23 cellular contexts compared by ENCODE assay signal in the genomic region with DNA sequence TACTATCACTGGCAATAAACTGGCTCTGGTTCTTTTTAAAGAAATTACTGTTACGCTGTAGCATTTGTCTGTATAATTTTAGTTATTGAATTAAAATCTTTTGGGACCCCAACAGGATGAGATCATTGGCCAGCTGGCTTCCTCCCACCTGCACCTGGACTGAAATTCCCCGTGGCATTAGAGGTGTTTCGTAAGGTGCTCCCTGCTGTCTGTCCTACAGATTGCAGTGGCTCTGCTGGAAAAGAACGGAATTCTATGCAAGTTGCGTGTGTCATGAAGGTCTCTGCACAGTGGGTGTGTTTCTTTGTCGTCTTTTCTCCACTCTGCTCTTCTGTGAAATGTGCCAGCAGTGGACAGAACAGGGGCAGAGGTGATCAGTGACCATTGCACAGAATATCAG.
"Had no signal": no experiment of that assay in that cellular context is flagged by ENCODE, and none has a peak within 500 bp of the region (broad histone marks: within the 10 kb centered on the region; RNA-seq: fewer than 3 reads in every experiment).

No MANE protein-coding gene starts in this region.

- H3K4me1 ChIP-seq: esophagus squamous epithelium had no signal

- H3K9me3 Mint-ChIP-seq: neural crest cell, type B pancreatic cell had no signal

- H3K4me3 ChIP-seq: esophagus squamous epithelium, gastroesophageal sphincter, mucosa of descending colon, ovary, right atrium auricular region, suprapubic skin, thyroid gland had no signal

- H3K36me3 Mint-ChIP-seq: naive thymus-derived CD8-positive, alpha-beta T cell; stimulated activated effector memory CD8-positive, alpha-beta T cell treated with anti-CD3 and anti-CD28 coated beads, Interleukin-12 subunit alpha, Interleukin-12 subunit beta, amount 100 ng/mL, for 72 hours had no signal

- H3K9me3 ChIP-seq: gastroesophageal sphincter, mucosa of descending colon, ovary, right atrium auricular region, suprapubic skin, thyroid gland had no signal

- H3K27me3 ChIP-seq: gastroesophageal sphincter, ovary, right atrium auricular region, suprapubic skin, thyroid gland had no signal

- H3K4me3 Mint-ChIP-seq: effector memory CD8-positive, alpha-beta T cell; naive thymus-derived CD8-positive, alpha-beta T cell; neural crest cell; stimulated activated effector memory CD8-positive, alpha-beta T cell treated with anti-CD3 and anti-CD28 coated beads, Interleukin-12 subunit alpha, Interleukin-12 subunit beta, amount 100 ng/mL, for 72 hours; type B pancreatic cell had no signal

- H3K27ac Mint-ChIP-seq: effector memory CD8-positive, alpha-beta T cell; stimulated activated effector memory CD8-positive, alpha-beta T cell treated with anti-CD3 and anti-CD28 coated beads, Interleukin-12 subunit alpha, Interleukin-12 subunit beta, amount 100 ng/mL, for 72 hours; type B pancreatic cell had no signal

- H3K27ac ChIP-seq: epithelial cell of prostate, esophagus squamous epithelium, gastroesophageal sphincter, ovary, right atrium auricular region, suprapubic skin, thyroid gland had no signal

- ATAC-seq: effector memory CD8-positive, alpha-beta T cell; gastroesophageal sphincter; left lobe of liver; mucosa of descending colon; naive thymus-derived CD8-positive, alpha-beta T cell; stimulated activated effector memory CD8-positive, alpha-beta T cell treated with anti-CD3 and anti-CD28 coated beads, Interleukin-12 subunit alpha, Interleukin-12 subunit beta, amount 100 ng/mL, for 72 hours; stimulated activated naive CD8-positive, alpha-beta T cell treated with anti-CD3 and anti-CD28 coated beads, Interleukin-15, Interleukin-2, amounts not matched to agents 100 U/mL and 50 U/mL, for 24 hours had no signal

- H3K36me3 ChIP-seq: esophagus squamous epithelium, gastroesophageal sphincter, ovary, right atrium auricular region, suprapubic skin, thyroid gland had no signal

- H3K27me3 Mint-ChIP-seq: effector memory CD8-positive, alpha-beta T cell; type B pancreatic cell had no signal

- DNase-seq: effector memory CD8-positive, alpha-beta T cell; esophagus squamous epithelium; foreskin fibroblast; islet precursor cell; mammary epithelial cell; mucosa of descending colon; naive thymus-derived CD8-positive, alpha-beta T cell; nucleus accumbens; ovary; small intestine; stimulated activated CD4-positive, alpha-beta T cell treated with anti-CD3 and anti-CD28 coated beads, Interleukin-12 subunit alpha, Interleukin-12 subunit beta, amount 100 ng/mL, for 4 hours; stimulated activated CD4-positive, alpha-beta T cell treated with anti-CD3 and anti-CD28 coated beads, Interleukin-2, amount 100 ng/mL, for 48 hours; stimulated activated CD8-positive, alpha-beta memory T cell treated with anti-CD3 and anti-CD28 coated beads, Interleukin-4, amount 100 ng/mL, for 48 hours; stimulated activated naive CD8-positive, alpha-beta T cell treated with anti-CD3 and anti-CD28 coated beads, Interleukin-15, Interleukin-2, amounts not matched to agents 100 U/mL and 50 U/mL, for 24 hours; thyroid gland had no signal

- H3K4me1 Mint-ChIP-seq: naive thymus-derived CD8-positive, alpha-beta T cell; stimulated activated effector memory CD8-positive, alpha-beta T cell treated with anti-CD3 and anti-CD28 coated beads, Interleukin-12 subunit alpha, Interleukin-12 subunit beta, amount 100 ng/mL, for 72 hours had no signal
